ENCODE assay signal across 8 cellular contexts in genomic region chr22:41512421-41513194, GRCh38. TPM values are rescaled to one million over a fixed set of nuclear protein-coding genes. Genes with fewer than 3 reads are reported as not detected.
DNase-seq lines count a peak whose midpoint lies in the region; ATAC-seq and TF ChIP-seq lines count a peak whose summit lies in the region.

No MANE protein-coding gene starts in this region.

- H3K9me3 ChIP-seq in heart right ventricle (no peaks in the 10 kb centered on the region), skeletal muscle satellite cell (replicated peaks; ENCODE audit: low read length) (no peaks in the 10 kb centered on the region)

- H3K4me3 Mint-ChIP-seq in HFFc6 = no peak overlapping the region

- H3K27me3 ChIP-seq in heart right ventricle (no peaks in the 10 kb centered on the region), skeletal muscle satellite cell (ENCODE audit: control insufficient read depth, insufficient read depth, low read length) (no peaks in the 10 kb centered on the region)

- H3K36me3 ChIP-seq in heart right ventricle (peaks cover 0 to 100% (median 50%) of the 10 kb centered on the region in 9 donors), skeletal muscle satellite cell (ENCODE audit: insufficient read depth, low read length) (peaks cover 51% of the 10 kb centered on the region)

- H3K4me1 ChIP-seq in heart right ventricle = peaks cover 15 to 81% (median 49%) of the 10 kb centered on the region in 9 donors
- peaks cover 17% of the 10 kb centered on the region for H3K4me1 ChIP-seq in skeletal muscle satellite cell (ENCODE audit: control insufficient read depth, insufficient read depth, low read length)

- DNase-seq in HFFc6 = peak; percentile 65
- DNase-seq in SW480 (ENCODE audit: low spot score) = peak; percentile 43
- no peak for DNase-seq in heart right ventricle
- DNase-seq in T-helper 1 cell = no peak
- no peak for DNase-seq in activated CD4-positive, CD25-positive, alpha-beta regulatory T cell treated with anti-CD3 and anti-CD28 coated beads, Interleukin-2, amount 50 U/mL, for 72 hours

- peak overlapping the region; percentile 29 to 81 (median 63) for H3K27ac ChIP-seq in heart right ventricle

- H3K27me3 Mint-ChIP-seq in HFFc6 (ENCODE audit: insufficient read depth) = peaks cover 1% of the 10 kb centered on the region

- 58 to 59% methylated on average over 17 of the region's 17 CpGs for WGBS in heart right ventricle, 2 donors

- H3K27ac Mint-ChIP-seq in HFFc6 = peak overlapping the region; percentile 76

- intact Hi-C loops in heart right ventricle (cut with DNase I) = loop anchor here in 3 of 10 donors (5.0 kb wide), 2 partner anchors 35 to 40 kb away; no protein-coding TSS in a partner anchor

- peaks cover 23% of the 10 kb centered on the region for H3K4me1 Mint-ChIP-seq in HFFc6 (ENCODE audit: low read depth)

- TF ChIP-seq CTCF in HFFc6 (IDR thresholded peaks at IDR 0.05) (no peak), heart right ventricle (IDR thresholded peaks at IDR 0.05) (no peak)

- peaks cover 17% of the 10 kb centered on the region for H3K36me3 Mint-ChIP-seq in HFFc6 (ENCODE audit: low read depth)

- peak overlapping the region; percentile 40 for H3K4me2 ChIP-seq in skeletal muscle satellite cell (ENCODE audit: low read length)

- no peak overlapping the region for H3K9ac ChIP-seq in skeletal muscle satellite cell (ENCODE audit: low read depth, low read length)

- ATAC-seq in heart right ventricle (peak; percentile 26 to 66 (median 54)), GM21528 (IDR thresholded peaks at IDR 0.05; ENCODE audit: low FRiP score, unreplicated experiment) (no peak), HG03378 (IDR thresholded peaks at IDR 0.05; ENCODE audit: unreplicated experiment) (no peak)

- no peaks in the 10 kb centered on the region for H3K9me3 Mint-ChIP-seq in HFFc6

- no peak overlapping the region for H3K4me3 ChIP-seq in heart right ventricle
- H3K4me3 ChIP-seq in skeletal muscle satellite cell (ENCODE audit: low read length) = peak overlapping the region; percentile 4

RNA-seq across cellular contexts. Expression of gene POLR3H, which starts 31.7 kb away (rescaled TPM):
- 10 to 100 TPM; 50.9 to 72.1 (median 56.0) TPM for total RNA-seq in HFFc6 (2021; fragmentation: NEBNext Ultra II Directional; extraction: Animal tissue kit (Norgen Biotek cat#: 25700))
- 10 to 100 TPM; 13.3 to 25.8 (median 16.9) TPM for total RNA-seq in heart right ventricle
- 10 to 100 TPM; 24.4 to 34.9 TPM for polyA plus RNA-seq in heart right ventricle
- total RNA-seq in skeletal muscle satellite cell (2012; rRNA removed) = 20.5 and 24.9 TPM in 2 replicates

RNA-seq across cellular contexts. Expression of gene ACO2, which starts 43.7 kb away (rescaled TPM):
- 10 to 100 TPM; 72.3 to 87.4 (median 78.7) TPM for total RNA-seq in HFFc6 (2021; fragmentation: NEBNext Ultra II Directional; extraction: Animal tissue kit (Norgen Biotek cat#: 25700))
- 1,000 to 10,000 TPM in 1 of 10 donors, 100 to 1,000 TPM in 9; 587 to 1,020 (median 900) TPM for total RNA-seq in heart right ventricle
- 100 to 1,000 TPM; 180 to 375 TPM for polyA plus RNA-seq in heart right ventricle
- total RNA-seq in skeletal muscle satellite cell (2012; rRNA removed) = 73.8 and 74.8 TPM in 2 replicates

RNA-seq across cellular contexts. Expression of gene PHF5A, which starts 44.1 kb away (rescaled TPM):
- total RNA-seq in HFFc6 (2021; fragmentation: NEBNext Ultra II Directional; extraction: Animal tissue kit (Norgen Biotek cat#: 25700)) = 10 to 100 TPM; 40.0 to 58.4 (median 55.3) TPM
- 10 to 100 TPM; 13.3 to 27.2 (median 20.2) TPM for total RNA-seq in heart right ventricle
- 10 to 100 TPM; 36.3 to 41.3 TPM for polyA plus RNA-seq in heart right ventricle
- total RNA-seq in skeletal muscle satellite cell (2012; rRNA removed) = 53.2 and 54.4 TPM in 2 replicates

RNA-seq across cellular contexts. Expression of gene CSDC2, which starts 48.2 kb away (rescaled TPM):
- 1 to 10 TPM; 3.4 to 7.9 (median 4.2) TPM for total RNA-seq in HFFc6 (2021; fragmentation: NEBNext Ultra II Directional; extraction: Animal tissue kit (Norgen Biotek cat#: 25700))
- 100 to 1,000 TPM; 112 to 301 (median 137) TPM for total RNA-seq in heart right ventricle
- 100 to 1,000 TPM; 300 to 410 TPM for polyA plus RNA-seq in heart right ventricle
- total RNA-seq in skeletal muscle satellite cell (2012; rRNA removed) = under 0.01 and 0.87 TPM in 2 replicates

Comparison
In these comparisons a context has a peak if more than half of its experiments do, and no peak if none do; other contexts are left out.
1. DNase-seq: peak in HFFc6 (single experiment) and SW480 (single experiment); none in heart right ventricle (0 of 2), T-helper 1 cell (0 of 5) and activated CD4-positive, CD25-positive, alpha-beta regulatory T cell treated with anti-CD3 and anti-CD28 coated beads, Interleukin-2, amount 50 U/mL, for 72 hours (single experiment).
2. ATAC-seq: peak in heart right ventricle (8 of 8); none in GM21528 (single experiment) and HG03378 (single experiment).
3. RNA of gene ACO2, which starts 43.7 kb away (total RNA-seq): 587 to 1,020 TPM in heart right ventricle; 72.3 to 87.4 TPM in HFFc6; every median in the first group is over 4 times any median in the second.